Comparison of ENCODE assay signal across 9 cellular contexts in genomic region chr14:35159742-35160409, GRCh38. TPM values are rescaled to one million over a fixed set of nuclear protein-coding genes. Genes with fewer than 3 reads are reported as not detected.
DNase-seq lines count a peak whose midpoint lies in the region; TF ChIP-seq lines count a peak whose summit lies in the region.
"Had no signal": no experiment of that assay in that cellular context is flagged by ENCODE, and none has a peak within 500 bp of the region (broad histone marks: within the 10 kb centered on the region; RNA-seq: fewer than 3 reads in every experiment).

No MANE protein-coding gene starts in this region.

- TF ChIP-seq CTCF in OCI-LY3 (IDR thresholded peaks at IDR 0.05; ENCODE audit: low read depth, low read length) (no peak), tibial nerve (IDR thresholded peaks at IDR 0.05) (no peak)

- H3K27me3 ChIP-seq in OCI-LY3 (ENCODE audit: low read depth, low read length) (no peaks in the 10 kb centered on the region), tibial nerve (no peaks in the 10 kb centered on the region)
- H3K27me3 ChIP-seq: heart left ventricle had no signal

- peak overlapping the region; percentile 30 for H3K4me2 ChIP-seq in OCI-LY3 (ENCODE audit: low read length)

- DNase-seq in GM03348 (ENCODE audit: low spot score) (peak; percentile 63), epidermal melanocyte (ENCODE audit: insufficient read length, low spot score) (peak; percentile 26), renal cortical epithelial cell (ENCODE audit: low read depth) (peak; percentile 98), cerebellar nuclear complex (lab: John Stamatoyannopoulos, UW) (no peak), hypothalamus (lab: John Stamatoyannopoulos, UW) (no peak), NCI-H2029 treated with DMSO at 0.1 percent for 48 hours (lab: John Stamatoyannopoulos, UW) (no peak), tibial nerve (ENCODE audit: low spot score in 2 of 2) (no peak)
- DNase-seq: heart left ventricle had no signal

- H4K20me1 ChIP-seq in OCI-LY3 (ENCODE audit: insufficient read depth, low read length): no peaks in the 10 kb centered on the region

- TF ChIP-seq EP300 in tibial nerve (IDR thresholded peaks at IDR 0.05): peak in 1 of 2 donors; percentile 6

- H3K79me2 ChIP-seq in OCI-LY3 (ENCODE audit: low read length): no peaks in the 10 kb centered on the region

- peaks cover 8% of the 10 kb centered on the region for H3K36me3 ChIP-seq in OCI-LY3 (replicated peaks; ENCODE audit: low read depth, low read length)
- peaks cover 0 to 5% (median 0%) of the 10 kb centered on the region in 3 donors for H3K36me3 ChIP-seq in tibial nerve

- H2AFZ ChIP-seq in OCI-LY3 (ENCODE audit: low read depth, low read length): no peak overlapping the region

- H3K27ac ChIP-seq in OCI-LY3 (ENCODE audit: low read length) (no peak overlapping the region), tibial nerve (no peak overlapping the region)

- no peak for TF ChIP-seq POLR2A in tibial nerve (IDR thresholded peaks at IDR 0.05)

- H3K9me3 ChIP-seq in OCI-LY3 (ENCODE audit: insufficient read depth, low read length) (no peaks in the 10 kb centered on the region), tibial nerve (no peaks in the 10 kb centered on the region)
- H3K9me3 ChIP-seq: heart left ventricle had no signal

- H3K4me3 ChIP-seq in OCI-LY3 (ENCODE audit: low read length) (no peak overlapping the region), tibial nerve (no peak overlapping the region)
- H3K4me3 ChIP-seq: heart left ventricle had no signal

- peaks cover 24% of the 10 kb centered on the region for H3K4me1 ChIP-seq in OCI-LY3 (ENCODE audit: low read length)
- H3K4me1 ChIP-seq in tibial nerve: peaks cover 0 to 14% (median 8%) of the 10 kb centered on the region in 4 donors

- 63 to 65% methylated on average over 6 of the region's 6 CpGs for WGBS in tibial nerve, 2 donors

- H3K9ac ChIP-seq in OCI-LY3 (ENCODE audit: low read length): no peak overlapping the region

RNA-seq across cellular contexts. Expression of gene PRORP, which starts 37.5 kb away (rescaled TPM):
- total RNA-seq in renal cortical epithelial cell (58.8 and 69.8 TPM in 2 replicates), tibial nerve (10 to 100 TPM; 20.5 to 31.2 (median 25.8) TPM)

RNA-seq across cellular contexts. Expression of gene PPP2R3C, which starts 38.1 kb away (rescaled TPM):
- total RNA-seq in renal cortical epithelial cell (23.0 and 36.5 TPM in 2 replicates), tibial nerve (10 to 100 TPM; 14.9 to 29.7 (median 20.2) TPM)

Comparison
In these comparisons a context has a peak if more than half of its experiments do, and no peak if none do; other contexts are left out.
1. DNase-seq: peak in GM03348 (single experiment), epidermal melanocyte (single experiment) and renal cortical epithelial cell (single experiment); none in cerebellar nuclear complex (0 of 2), hypothalamus (0 of 51), NCI-H2029 treated with DMSO at 0.1 percent for 48 hours (single experiment) and tibial nerve (0 of 2).